Comparison of ENCODE assay signal across 1 cellular context in genomic region chr16:10957771-10958486, GRCh38.
TF ChIP-seq lines count a peak whose summit lies in the region.

No MANE protein-coding gene starts in this region.

TF ChIP-seq in GM12878, 131 proteins besides CTCF, POLR2A, EP300 and RAD21 (continued from another document and continues in another):
- TF ChIP-seq ZBTB40 (IDR thresholded peaks at IDR 0.05; ENCODE audit: borderline replicate concordance) (no peak), CHD2 (IDR thresholded peaks at IDR 0.05; ENCODE audit: borderline replicate concordance, low read depth, low read length) (no peak), TCF3 (IDR thresholded peaks at IDR 0.05; ENCODE audit: borderline replicate concordance, insufficient read depth, low read depth, low read length) (no peak), BCLAF1 (IDR thresholded peaks at IDR 0.05) (no peak), BCL3 (IDR thresholded peaks at IDR 0.05; ENCODE audit: borderline replicate concordance, insufficient read depth, low read depth, low read length, poor library complexity, severe bottlenecking) (peak; percentile 39), BMI1 (IDR thresholded peaks at IDR 0.05; ENCODE audit: borderline replicate concordance) (no peak), IKZF2 (IDR thresholded peaks at IDR 0.05) (peak; percentile 62 to 81; a peak in 3 of 4 replicates), MEF2A (IDR thresholded peaks at IDR 0.05; ENCODE audit: insufficient read depth, low read depth, low read length) (0 out of 2 replicates have a peak, but pooled peaks have one; percentile 55), SMC3 (IDR thresholded peaks at IDR 0.05; ENCODE audit: borderline replicate concordance, low read length) (no peak), ZBTB4 (CRISPR knock-in tag; IDR thresholded peaks at IDR 0.05) (no peak), REST (IDR thresholded peaks at IDR 0.05; ENCODE audit: low read depth, low read length) (no peak), BCL11A (IDR thresholded peaks at IDR 0.05; ENCODE audit: low read depth, low read length) (0 out of 2 replicates have a peak, but pooled peaks have one; percentile 17), HDGF (IDR thresholded peaks at IDR 0.05) (no peak), YY1 (IDR thresholded peaks at IDR 0.05; ENCODE audit: low read depth, low read length) (no peak), CEBPZ (IDR thresholded peaks at IDR 0.05; ENCODE audit: low read depth, low read length) (no peak), RUNX3 (IDR thresholded peaks at IDR 0.05; ENCODE audit: low read length) (peak; percentile 50; the same call in 1 of the 2 replicates), EZH2 (IDR thresholded peaks at IDR 0.05; ENCODE audit: borderline replicate concordance, control insufficient read depth, low read depth, low read length) (no peak), RCOR1 (conservative IDR thresholded peaks at IDR 0.05; ENCODE audit: low read depth, low read length) (no peak), JUNB (IDR thresholded peaks at IDR 0.05) (peak; percentile 89), ETV6 (conservative IDR thresholded peaks at IDR 0.05 in 1 of 2, IDR thresholded peaks at IDR 0.05 in 1 of 2; ENCODE audit: borderline replicate concordance in 1 of 2, low read depth in 1 of 2) (no peak; a peak in 1 of 4 replicates), MYB (IDR thresholded peaks at IDR 0.05; ENCODE audit: borderline replicate concordance, low read depth, low read length) (no peak), IRF4 (IDR thresholded peaks at IDR 0.05; ENCODE audit: low read depth, low read length) (no peak), ATF2 (IDR thresholded peaks at IDR 0.05; ENCODE audit: low read length) (peak; percentile 92), POLR2AphosphoS5 (IDR thresholded peaks at IDR 0.05; ENCODE audit: low read length) (no peak), CBFB (IDR thresholded peaks at IDR 0.05; ENCODE audit: low read depth) (no peak), ATF7 (IDR thresholded peaks at IDR 0.05; ENCODE audit: low read depth) (peak; percentile 92), HCFC1 (IDR thresholded peaks at IDR 0.05; ENCODE audit: low read length) (no peak), ZZZ3 (IDR thresholded peaks at IDR 0.05; ENCODE audit: control insufficient read depth, insufficient read length, low read depth) (no peak), MYC (IDR thresholded peaks at IDR 0.05; ENCODE audit: insufficient read depth, insufficient read length, insufficient replicate concordance, low read length, severe bottlenecking) (no peak), GABPA (IDR thresholded peaks at IDR 0.05; ENCODE audit: low read depth) (0 out of 2 replicates have a peak, but pooled peaks have one; percentile 21), SUZ12 (IDR thresholded peaks at IDR 0.05; ENCODE audit: unreplicated experiment) (no peak), RFX5 (IDR thresholded peaks at IDR 0.05; ENCODE audit: low read depth, low read length) (no peak), DPF2 (IDR thresholded peaks at IDR 0.05) (no peak; the same call in 1 of the 2 replicates), RBBP5 (conservative IDR thresholded peaks at IDR 0.05) (no peak), POLR2AphosphoS2 (IDR thresholded peaks at IDR 0.05; ENCODE audit: low read depth, low read length) (no peak), HDAC2 (IDR thresholded peaks at IDR 0.05) (no peak), KAT2A (conservative IDR thresholded peaks at IDR 0.05; ENCODE audit: control insufficient read depth, low read depth, low read length) (no peak), SP1 (IDR thresholded peaks at IDR 0.05; ENCODE audit: low read depth, low read length) (no peak), SREBF1 (IDR thresholded peaks at IDR 0.05; ENCODE audit: low read length) (no peak), SREBF2 (IDR thresholded peaks at IDR 0.05; ENCODE audit: low read length) (no peak), IRF3 (IDR thresholded peaks at IDR 0.05) (no peak)
